ENCODE assay signal across 2 cellular contexts in genomic region chr5:170329524-170329923, GRCh38.
A peak's percentile ranks its signal among the peaks of the same experiment; 100 is the strongest.
TF ChIP-seq lines count a peak whose summit lies in the region.

No MANE protein-coding gene starts in this region.

TF ChIP-seq in GM12891, 5 proteins besides CTCF, POLR2A, EP300 and RAD21:
- TF ChIP-seq PAX5 (IDR thresholded peaks at IDR 0.05; ENCODE audit: insufficient read depth, low read length, severe bottlenecking) (no peak), POLR2AphosphoS5 (IDR thresholded peaks at IDR 0.05; ENCODE audit: low read depth, low read length) (no peak), POU2F2 (IDR thresholded peaks at IDR 0.05; ENCODE audit: low read depth, low read length) (no peak), SPI1 (IDR thresholded peaks at IDR 0.05; ENCODE audit: low read depth, low read length) (no peak), TAF1 (IDR thresholded peaks at IDR 0.05; ENCODE audit: low read depth, low read length) (no peak)

TF ChIP-seq in GM12878, 131 proteins besides CTCF, POLR2A, EP300 and RAD21:
- TF ChIP-seq KLF5 (IDR thresholded peaks at IDR 0.05; ENCODE audit: partially characterized antibody) (no peak), NBN (IDR thresholded peaks at IDR 0.05) (peak; percentile 29), SIX5 (IDR thresholded peaks at IDR 0.05; ENCODE audit: low read depth, low read length, severe bottlenecking) (no peak), HDGF (IDR thresholded peaks at IDR 0.05) (peak; percentile 94)
